In genomic region chr7:38345546-38346172, GRCh38 we compare ENCODE assay signal across 8 cellular contexts.
A peak's percentile ranks its signal among the peaks of the same experiment; 100 is the strongest.
DNase-seq lines count a peak whose midpoint lies in the region; ATAC-seq, FAIRE-seq and TF ChIP-seq lines count a peak whose summit lies in the region.
"Not testable (repeated sequence)": the region's sequence is repeated elsewhere in the genome, so short reads cannot be mapped to it uniquely, and the experiment has no call there.

No MANE protein-coding gene starts in this region.

- H3K4me1 ChIP-seq in DND-41 (ENCODE audit: insufficient read depth, low read length), result peaks cover 57% of the 10 kb centered on the region

- not testable (repeated sequence) for H3K27me3 ChIP-seq in DND-41 (ENCODE audit: insufficient read depth, low read length, poor library complexity); bronchial epithelial cell (ENCODE audit: control insufficient read depth, insufficient read depth, low read length)

- H4K20me1 ChIP-seq in DND-41 (ENCODE audit: insufficient read depth, low read length), result not testable (repeated sequence)

- ATAC-seq in DND-41 (ENCODE audit: insufficient read depth, low read depth), result peak; percentile 75
- ATAC-seq in GM21381 (IDR thresholded peaks at IDR 0.05; ENCODE audit: unreplicated experiment), result peak; percentile 63
- peak; percentile 62 for ATAC-seq in HG03175 (IDR thresholded peaks at IDR 0.05; ENCODE audit: unreplicated experiment)
- ATAC-seq in stimulated activated memory B cell treated with anti-CD40 and anti-IgM and Interleukin-4, amounts not matched to agents 10 μg/mL and 1 μg/mL and 100 μg/mL, for 72 hours, result peak; percentile 73

- H3K27me3 Mint-ChIP-seq in immature natural killer cell (ENCODE audit: low read depth in 3 of 3); stimulated activated memory B cell treated with anti-CD40 and anti-IgM and Interleukin-4, amounts not matched to agents 10 μg/mL and 1 μg/mL and 100 μg/mL, for 72 hours: not testable (repeated sequence)

- peak overlapping the region in 1 of 2 experiments; percentile 46; a peak in 2 of 4 replicates for H3K4me3 ChIP-seq in DND-41 (ENCODE audit: low read depth in 1 of 2, low read length in 2 of 2)
- H3K4me3 ChIP-seq in bronchial epithelial cell (ENCODE audit: low read depth, low read length), result not testable (repeated sequence)

- H3K9ac ChIP-seq in DND-41 (ENCODE audit: low read depth, low read length), result peak overlapping the region; percentile 50

- not testable (repeated sequence) for H3K9me3 Mint-ChIP-seq in immature natural killer cell; stimulated activated memory B cell treated with anti-CD40 and anti-IgM and Interleukin-4, amounts not matched to agents 10 μg/mL and 1 μg/mL and 100 μg/mL, for 72 hours

- peaks cover 63 to 85% of the 10 kb centered on the region in 2 donors for H3K4me1 Mint-ChIP-seq in immature natural killer cell
- peaks cover 49% of the 10 kb centered on the region for H3K4me1 Mint-ChIP-seq in stimulated activated memory B cell treated with anti-CD40 and anti-IgM and Interleukin-4, amounts not matched to agents 10 μg/mL and 1 μg/mL and 100 μg/mL, for 72 hours

- FAIRE-seq in bronchial epithelial cell (lab: Jason Lieb, UNC), result not testable (repeated sequence)

- H3K4me3 Mint-ChIP-seq in immature natural killer cell, result peak overlapping the region in 4 of 5 donors; percentile 40 to 98 (median 70)
- not testable (repeated sequence) for H3K4me3 Mint-ChIP-seq in stimulated activated memory B cell treated with anti-CD40 and anti-IgM and Interleukin-4, amounts not matched to agents 10 μg/mL and 1 μg/mL and 100 μg/mL, for 72 hours

- peak overlapping the region; percentile 58 for H3K4me2 ChIP-seq in DND-41 (ENCODE audit: insufficient read depth, low read length)

- peak overlapping the region; percentile 80 for H3K27ac ChIP-seq in DND-41 (ENCODE audit: low read length)

- peaks cover 21% of the 10 kb centered on the region for H3K79me2 ChIP-seq in DND-41 (ENCODE audit: insufficient read depth, low read length)

- H3K36me3 ChIP-seq in DND-41 (ENCODE audit: insufficient read depth, low read length); bronchial epithelial cell (ENCODE audit: control insufficient read depth, insufficient read depth, low read length): not testable (repeated sequence)

- DNase-seq in DND-41 (peak; percentile 78), NCI-H2196 (lab: John Stamatoyannopoulos, UW; ENCODE audit: unreplicated experiment) (peak; percentile 32), UCSD-AML1 (lab: John Stamatoyannopoulos, UW; ENCODE audit: unreplicated experiment) (peak; percentile 58), bronchial epithelial cell (ENCODE audit: low read depth) (peak; percentile 12), immature natural killer cell (peak; percentile 48 to 63 (median 54))

- peaks cover 0 to 29% (median 14%) of the 10 kb centered on the region in 3 donors for H3K36me3 Mint-ChIP-seq in immature natural killer cell
- H3K36me3 Mint-ChIP-seq in stimulated activated memory B cell treated with anti-CD40 and anti-IgM and Interleukin-4, amounts not matched to agents 10 μg/mL and 1 μg/mL and 100 μg/mL, for 72 hours, result not testable (repeated sequence)

- not testable (repeated sequence) for H3K9me3 ChIP-seq in DND-41 (ENCODE audit: insufficient read depth, low read length, severe bottlenecking)

- peak overlapping the region; percentile 78 to 95 (median 90) for H3K27ac Mint-ChIP-seq in immature natural killer cell
- H3K27ac Mint-ChIP-seq in stimulated activated memory B cell treated with anti-CD40 and anti-IgM and Interleukin-4, amounts not matched to agents 10 μg/mL and 1 μg/mL and 100 μg/mL, for 72 hours, result peak overlapping the region; percentile 22

- peak overlapping the region; percentile 19; the same call in 1 of the 2 replicates for H2AFZ ChIP-seq in DND-41 (ENCODE audit: low read depth, low read length)

- TF ChIP-seq CTCF in DND-41 (IDR thresholded peaks at IDR 0.05; ENCODE audit: borderline replicate concordance, extremely low read depth, low read length, poor library complexity, severe bottlenecking) (peak; percentile 75), bronchial epithelial cell (IDR thresholded peaks at IDR 0.05; ENCODE audit: insufficient read depth, low read length, severe bottlenecking) (peak; percentile 67)

Comparison
In these comparisons a context has a peak if more than half of its experiments do, and no peak if none do; other contexts are left out.
1. DNase-seq: peak in every context shown above with its lines; median percentile 78 in DND-41; 58 in UCSD-AML1; 54 in immature natural killer cell; 32 in NCI-H2196; 12 in bronchial epithelial cell.